In genomic region chr15:62118446-62118964, GRCh38 we compare ENCODE assay signal across 10 cellular contexts. TPM values are rescaled to one million over a fixed set of nuclear protein-coding genes. Genes with fewer than 3 reads are reported as not detected.
DNase-seq lines count a peak whose midpoint lies in the region; ATAC-seq and TF ChIP-seq lines count a peak whose summit lies in the region.
"Had no signal": no experiment of that assay in that cellular context is flagged by ENCODE, and none has a peak within 500 bp of the region (broad histone marks: within the 10 kb centered on the region; RNA-seq: fewer than 3 reads in every experiment).

No MANE protein-coding gene starts in this region.

- intact Hi-C loops in stomach (cut with DNase I; ENCODE audit: low total_unique reads): no loop called here

- no peaks in the 10 kb centered on the region for H3K36me3 Mint-ChIP-seq in activated T-cell treated with anti-CD3 and anti-CD28 coated beads, Interleukin-2, amount 50 U/mL, for 24 hours (ENCODE audit: low read depth)
- H3K36me3 Mint-ChIP-seq: natural killer cell had no signal

- H3K27me3 Mint-ChIP-seq in activated T-cell treated with anti-CD3 and anti-CD28 coated beads, Interleukin-2, amount 50 U/mL, for 24 hours: peaks cover 6% of the 10 kb centered on the region

- no peak for TF ChIP-seq POLR2A in stomach (IDR thresholded peaks at IDR 0.05)

- WGBS in stomach, 5 donors: 75 to 91% (median 84%) methylated on average over 8 of the region's 8 CpGs

- H3K27ac ChIP-seq in WERI-Rb-1: no peak overlapping the region; the same call in 1 of the 2 replicates
- H3K27ac ChIP-seq in stomach: peak overlapping the region in 4 of 5 donors; percentile 77 to 89 (median 81)

- H3K4me3 ChIP-seq in WERI-Rb-1 (ENCODE audit: low read depth, low read length): peak overlapping the region; percentile 15
- H3K4me3 ChIP-seq in stomach: no peak overlapping the region

- no peaks in the 10 kb centered on the region for H3K9me3 Mint-ChIP-seq in activated T-cell treated with anti-CD3 and anti-CD28 coated beads, Interleukin-2, amount 50 U/mL, for 24 hours
- H3K9me3 Mint-ChIP-seq: natural killer cell had no signal

- H3K4me1 Mint-ChIP-seq in activated T-cell treated with anti-CD3 and anti-CD28 coated beads, Interleukin-2, amount 50 U/mL, for 24 hours (ENCODE audit: low read depth): peaks cover 46% of the 10 kb centered on the region

- peak overlapping the region; percentile 6 for H3K27ac Mint-ChIP-seq in activated T-cell treated with anti-CD3 and anti-CD28 coated beads, Interleukin-2, amount 50 U/mL, for 24 hours

- H3K27me3 ChIP-seq in WERI-Rb-1 (ENCODE audit: insufficient read depth, low read depth, severe bottlenecking) (no peaks in the 10 kb centered on the region), stomach (no peaks in the 10 kb centered on the region)

- H3K36me3 ChIP-seq in WERI-Rb-1 (no peaks in the 10 kb centered on the region), stomach (no peaks in the 10 kb centered on the region)

- no peak for TF ChIP-seq EP300 in stomach (IDR thresholded peaks at IDR 0.05)

- DNase-seq in activated T-cell treated with anti-CD3 and anti-CD28 coated beads, Interleukin-2, amount 50 U/mL, for 24 hours: no peak
- no peak for DNase-seq in activated T-cell treated with anti-CD3 and anti-CD28 coated beads, Interleukin-2, amount 50 U/mL, for 48 hours
- DNase-seq in WERI-Rb-1 (peak; percentile 21), glomerular visceral epithelial cell (ENCODE audit: extremely low spot score) (peak; percentile 56), stomach (no peak), left lobe of liver (ENCODE audit: low spot score) (no peak), NCI-H2227 (lab: John Stamatoyannopoulos, UW; ENCODE audit: unreplicated experiment) (no peak)
- DNase-seq: natural killer cell, NCI-H1694 treated with DMSO at 0.1 percent for 48 hours had no signal

- peaks cover 8 to 52% (median 37%) of the 10 kb centered on the region in 4 donors for H3K4me1 ChIP-seq in stomach

- no peak for TF ChIP-seq CTCF in WERI-Rb-1 (IDR thresholded peaks at IDR 0.05; ENCODE audit: low read depth, low read length)
- TF ChIP-seq CTCF in stomach (IDR thresholded peaks at IDR 0.05): no peak

- no peak overlapping the region for H3K4me3 Mint-ChIP-seq in activated T-cell treated with anti-CD3 and anti-CD28 coated beads, Interleukin-2, amount 50 U/mL, for 24 hours
- H3K4me3 Mint-ChIP-seq: natural killer cell had no signal

- H3K9me3 ChIP-seq in WERI-Rb-1 (ENCODE audit: severe bottlenecking) (no peaks in the 10 kb centered on the region), stomach (no peaks in the 10 kb centered on the region)

- ATAC-seq in left lobe of liver: no peak
- ATAC-seq in GM21737 (IDR thresholded peaks at IDR 0.05; ENCODE audit: unreplicated experiment): no peak

RNA-seq across cellular contexts. Expression of gene C2CD4B, which starts 46.6 kb away (rescaled TPM):
- 10 to 100 TPM in 3 of 5 donors, 1 to 10 TPM in 1, not detected in 1; 2.3 to 30.3 (median 22.3) TPM for total RNA-seq in stomach
- polyA plus RNA-seq in stomach: 10 to 100 TPM in 2 of 3 donors, 1 to 10 TPM in 1; 6.1 to 13.1 (median 11.8) TPM
- total RNA-seq in left lobe of liver: 0.75 TPM

RNA-seq across cellular contexts. Expression of gene C2CD4A, which starts 51.7 kb away (rescaled TPM):
- total RNA-seq in stomach: 1 to 10 TPM in 2 of 5 donors, under 1 TPM in 1, not detected in 2; 0.29 to 3.0 (median 2.9) TPM
- polyA plus RNA-seq in stomach: 1 to 10 TPM in 1 of 3 donors, under 1 TPM in 2; 0.31 to 2.6 (median 0.98) TPM
- 0.50 TPM for total RNA-seq in left lobe of liver
- total RNA-seq: natural killer cell had no signal

RNA-seq across cellular contexts. Expression of gene VPS13C, which starts 58.3 kb away (rescaled TPM):
- 100 to 1,000 TPM in 4 of 5 donors, 10 to 100 TPM in 1; 58.3 to 207 (median 125) TPM for total RNA-seq in stomach
- polyA plus RNA-seq in stomach: 10 to 100 TPM in 1 of 3 donors, 1 to 10 TPM in 2; 5.4 to 11.0 (median 8.1) TPM
- total RNA-seq in left lobe of liver: 18.7 TPM

Comparison
In these comparisons a context has a peak if more than half of its experiments do, and no peak if none do; other contexts are left out.
1. DNase-seq: peak in WERI-Rb-1 (single experiment) and glomerular visceral epithelial cell (single experiment); none in activated T-cell treated with anti-CD3 and anti-CD28 coated beads, Interleukin-2, amount 50 U/mL, for 24 hours (single experiment), activated T-cell treated with anti-CD3 and anti-CD28 coated beads, Interleukin-2, amount 50 U/mL, for 48 hours (0 of 2), stomach (single experiment), left lobe of liver (single experiment) and NCI-H2227 (single experiment).